ENCODE assay signal across 8 cellular contexts in the genomic region with DNA sequence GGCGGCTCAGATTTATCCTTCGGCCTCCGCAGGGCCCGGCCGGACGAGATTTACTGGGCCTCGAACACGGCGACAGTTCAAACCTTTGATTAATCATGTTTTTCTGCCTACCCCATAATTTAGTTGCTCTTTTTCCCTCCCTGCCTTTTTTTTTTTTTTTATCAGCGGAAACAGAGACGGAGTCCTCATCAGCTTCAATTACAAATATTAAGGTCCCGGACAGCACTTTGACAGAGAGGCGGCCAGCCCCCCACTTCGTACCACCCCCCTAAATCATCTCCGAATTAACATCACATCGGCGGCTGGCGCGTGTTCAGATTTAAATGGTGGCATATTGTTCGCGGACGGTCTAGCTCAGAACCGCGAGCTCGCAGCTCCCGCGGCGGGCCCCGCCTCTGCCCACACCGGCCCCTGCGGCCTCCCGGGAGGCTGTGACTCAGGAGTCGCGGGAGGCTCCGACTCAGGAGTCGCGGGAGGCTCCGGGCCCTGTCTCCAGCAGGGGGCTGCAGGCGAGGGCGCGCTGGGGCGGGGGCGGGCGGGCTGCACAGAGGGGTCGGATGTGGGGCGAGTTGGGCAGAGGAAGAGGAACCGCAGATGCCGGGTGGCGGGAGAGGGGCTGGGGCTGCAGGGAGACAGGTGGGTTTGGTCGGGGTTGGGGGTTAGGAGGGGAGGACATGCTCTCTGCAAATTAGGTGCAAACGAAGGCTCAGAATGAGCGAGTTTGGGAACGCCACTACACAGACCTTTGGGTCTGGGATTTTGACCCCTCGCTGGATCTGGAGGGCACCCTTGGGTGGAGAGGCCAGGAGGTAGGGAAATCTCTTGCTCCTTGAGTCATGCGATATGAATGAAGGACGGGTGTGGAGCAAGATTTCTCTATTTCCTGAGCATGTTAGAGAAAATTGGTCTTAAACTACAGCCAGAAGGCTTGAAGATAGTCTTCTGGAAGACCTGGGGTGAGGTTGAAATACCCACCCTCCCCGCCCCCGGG. TPM values are rescaled to one million over a fixed set of nuclear protein-coding genes. Genes with fewer than 3 reads are reported as not detected.
DNase-seq lines count a peak whose midpoint lies in the region; ATAC-seq, FAIRE-seq and TF ChIP-seq lines count a peak whose summit lies in the region.

No MANE protein-coding gene starts in this region.

- no peak overlapping the region for H3K9ac ChIP-seq in HUES48 (ENCODE audit: low read depth, low read length)

- 11 to 15% methylated on average over 56 to 58 of the region's 58 CpGs for WGBS in pancreas, 2 donors

- H3K4me3 ChIP-seq in HUES48 (ENCODE audit: low read depth, low read length) = peak overlapping the region; percentile 65
- H3K4me3 ChIP-seq in pancreas = peak overlapping the region in 1 of 4 donors; percentile 19

- FAIRE-seq in pancreas (lab: Jason Lieb, UNC) = no peak
- no peak for FAIRE-seq in GM19239 (lab: Jason Lieb, UNC)

- H3K27ac ChIP-seq in HUES48 (ENCODE audit: low read depth, low read length) = peak overlapping the region; percentile 42
- no peak overlapping the region for H3K27ac ChIP-seq in foreskin keratinocyte
- no peak overlapping the region for H3K27ac ChIP-seq in pancreas

- DNase-seq in AG08396 (ENCODE audit: low spot score) = peak; percentile 77
- DNase-seq in activated T-cell treated with anti-CD3 and anti-CD28 coated beads for 48 hours (ENCODE audit: low read depth) = peak; percentile 45
- DNase-seq in foreskin keratinocyte = peak; percentile 38 to 76
- DNase-seq in pancreas = peak in 3 of 6 donors; percentile 42 to 71 (median 54)
- no peak for DNase-seq in ureter (ENCODE audit: low spot score)
- no peak for DNase-seq in GM19239 (ENCODE audit: insufficient read length, low spot score)
- DNase-seq in cerebellar nuclear complex (lab: John Stamatoyannopoulos, UW) = no peak

- H3K9me3 ChIP-seq in HUES48 (ENCODE audit: control insufficient read depth, insufficient read depth, low read length) = no peaks in the 10 kb centered on the region
- H3K9me3 ChIP-seq in pancreas = no peaks in the 10 kb centered on the region

- TF ChIP-seq CTCF in foreskin keratinocyte (conservative IDR thresholded peaks at IDR 0.05) (peak; percentile 45), pancreas (IDR thresholded peaks at IDR 0.05) (no peak)

- peaks cover 24% of the 10 kb centered on the region for H3K4me1 ChIP-seq in HUES48 (ENCODE audit: control insufficient read depth, insufficient read depth, low read length)
- H3K4me1 ChIP-seq in foreskin keratinocyte = no peaks in the 10 kb centered on the region
- H3K4me1 ChIP-seq in pancreas = no peaks in the 10 kb centered on the region

- no peaks in the 10 kb centered on the region for H3K36me3 ChIP-seq in HUES48 (ENCODE audit: control insufficient read depth, insufficient read depth, low read length)
- H3K36me3 ChIP-seq in pancreas = no peaks in the 10 kb centered on the region

- ATAC-seq in foreskin keratinocyte = peak; percentile 81
- ATAC-seq in pancreas = peak; percentile 33 to 73 (median 57)

- intact Hi-C loops in pancreas (cut with DNase I) = no loop called here

- H3K27me3 ChIP-seq in HUES48 (ENCODE audit: control insufficient read depth, insufficient read depth, low read length) (peaks cover 58% of the 10 kb centered on the region), foreskin keratinocyte (peaks cover 10% of the 10 kb centered on the region), pancreas (peaks cover 0 to 28% (median 4%) of the 10 kb centered on the region in 4 donors)

RNA-seq across cellular contexts. Expression of a gene that starts 19.6 kb away (rescaled TPM):
- 195 and 206 TPM in 2 replicates for total RNA-seq in foreskin keratinocyte
- 345 and 363 TPM in 2 replicates for polyA plus RNA-seq in foreskin keratinocyte
- 100 to 1,000 TPM; 134 to 229 (median 180) TPM for total RNA-seq in pancreas
- 100 to 1,000 TPM; 246 to 350 TPM for polyA plus RNA-seq in pancreas
- total RNA-seq in ureter = 341 TPM

RNA-seq across cellular contexts. Expression of a gene that starts 31.8 kb away (rescaled TPM):
- 31.5 and 51.5 TPM in 2 replicates for total RNA-seq in foreskin keratinocyte
- 23.0 and 32.1 TPM in 2 replicates for polyA plus RNA-seq in foreskin keratinocyte
- 100 to 1,000 TPM in 1 of 6 donors, 10 to 100 TPM in 5; 28.2 to 102 (median 72.3) TPM for total RNA-seq in pancreas
- 100 to 1,000 TPM; 102 to 103 TPM for polyA plus RNA-seq in pancreas
- total RNA-seq in ureter = 111 TPM

RNA-seq across cellular contexts. Expression of a gene that starts 56.3 kb away (rescaled TPM):
- not detected in 2 replicates for total RNA-seq in foreskin keratinocyte
- not detected in 2 replicates for polyA plus RNA-seq in foreskin keratinocyte
- total RNA-seq in pancreas = not detected
- not detected for polyA plus RNA-seq in pancreas
- not detected for total RNA-seq in ureter

Comparison
In these comparisons a context has a peak if more than half of its experiments do, and no peak if none do; other contexts are left out.
1. DNase-seq: peak in AG08396 (single experiment), activated T-cell treated with anti-CD3 and anti-CD28 coated beads for 48 hours (single experiment) and foreskin keratinocyte (2 of 2); none in ureter (single experiment), GM19239 (single experiment) and cerebellar nuclear complex (0 of 2).